8 cellular contexts compared by ENCODE assay signal in genomic region chr18:74597662-74598349, GRCh38.
A peak's percentile ranks its signal among the peaks of the same experiment; 100 is the strongest.
DNase-seq lines count a peak whose midpoint lies in the region; ATAC-seq and TF ChIP-seq lines count a peak whose summit lies in the region.

ZNF407 (plus strand) TSS chr18:74597870; CDS start chr18:74631020, 33,150 bp downstream.

- H3K27me3 ChIP-seq in mucosa of rectum (ENCODE audit: control insufficient read depth in 2 of 2, insufficient read depth in 2 of 2, low read length in 2 of 2): no peaks in the 10 kb centered on the region

- no peak for TF ChIP-seq RAD21 in Ishikawa (IDR thresholded peaks at IDR 0.05; ENCODE audit: low read depth)

- H3K9ac ChIP-seq in mucosa of rectum (ENCODE audit: low read depth in 1 of 2, low read length in 2 of 2): peak within 1 kb of the TSS; percentile 92 to 94

- peaks cover 11 to 14% of the 10 kb centered on the region in 2 donors for H3K4me1 ChIP-seq in mucosa of rectum (ENCODE audit: control insufficient read depth in 2 of 2, insufficient read depth in 2 of 2, low read length in 2 of 2)

- peak within 1 kb of the TSS; percentile 95 to 96 for H3K27ac ChIP-seq in mucosa of rectum (ENCODE audit: low read depth in 2 of 2, low read length in 2 of 2)

- no peaks in the 10 kb centered on the region for H3K9me3 ChIP-seq in mucosa of rectum (ENCODE audit: control insufficient read depth in 2 of 2, low read length in 2 of 2)

- DNase-seq in DMS153 (lab: John Stamatoyannopoulos, UW) (peak; percentile 73), OCI-M2 (lab: John Stamatoyannopoulos, UW; ENCODE audit: unreplicated experiment) (peak; percentile 30), activated T-cell treated with anti-CD3 and anti-CD28 coated beads for 4 hours (peak; percentile 83), erythroblast (lab: John Stamatoyannopoulos, UW) (peak; percentile 95 to 96)
- DNase-seq in stimulated activated CD8-positive, alpha-beta memory T cell treated with anti-CD3 and anti-CD28 coated beads, Interleukin-7, amount 100 ng/mL, for 1 hour (ENCODE audit: low read depth in 2 of 2): peak; percentile 70 to 76

- TF ChIP-seq POLR2A in erythroblast (IDR thresholded peaks at IDR 0.05; ENCODE audit: low read length): peak; percentile 80

- peak; percentile 69 for ATAC-seq in GM21619 (IDR thresholded peaks at IDR 0.05; ENCODE audit: unreplicated experiment)

- H3K4me3 ChIP-seq in mucosa of rectum (ENCODE audit: low read length in 2 of 2): peak within 1 kb of the TSS; percentile 95 to 99

- TF ChIP-seq EP300 in Ishikawa (IDR thresholded peaks at IDR 0.05; ENCODE audit: borderline replicate concordance): no peak; the same call in none of the 2 replicates

- no peaks in the 10 kb centered on the region for H3K36me3 ChIP-seq in mucosa of rectum (ENCODE audit: control insufficient read depth in 2 of 2, insufficient read depth in 2 of 2, low read length in 2 of 2)

TF ChIP-seq in Ishikawa, 13 proteins besides CTCF, POLR2A, EP300 and RAD21:
- peak; percentile 47; the same call in 1 of the 2 replicates for TF ChIP-seq YY1 (IDR thresholded peaks at IDR 0.05; ENCODE audit: low read depth)
- peak; percentile 53; the same call in 1 of the 2 replicates for TF ChIP-seq TAF1 (IDR thresholded peaks at IDR 0.05; ENCODE audit: low read depth)
- TF ChIP-seq ZBTB7A (IDR thresholded peaks at IDR 0.05; ENCODE audit: low read depth): no peak; the same call in 1 of the 2 replicates
- no peak; the same call in 1 of the 2 replicates for TF ChIP-seq TEAD4 (IDR thresholded peaks at IDR 0.05)
- 0 out of 2 replicates have a peak, but pooled peaks have one; percentile 10 for TF ChIP-seq REST (IDR thresholded peaks at IDR 0.05; ENCODE audit: low read depth)
- no peak; the same call in 1 of the 2 replicates for TF ChIP-seq NFIC (IDR thresholded peaks at IDR 0.05)
- TF ChIP-seq CEBPB (IDR thresholded peaks at IDR 0.05): no peak
- TF ChIP-seq CREB1 (IDR thresholded peaks at IDR 0.05; ENCODE audit: low read depth): peak; percentile 31; the same call in 1 of the 2 replicates
- TF ChIP-seq MAX (IDR thresholded peaks at IDR 0.05): peak; percentile 28; the same call in 1 of the 2 replicates

Comparison
In these comparisons a context has a peak if more than half of its experiments do, and no peak if none do; other contexts are left out.
1. Peak in every context shown above with its lines: DNase-seq, ATAC-seq, H3K4me3 ChIP-seq and H3K27ac ChIP-seq.
2. DNase-seq: peak in every context shown above with its lines; median percentile 96 in erythroblast; 83 in activated T-cell treated with anti-CD3 and anti-CD28 coated beads for 4 hours; 73 in DMS153; 73 in stimulated activated CD8-positive, alpha-beta memory T cell treated with anti-CD3 and anti-CD28 coated beads, Interleukin-7, amount 100 ng/mL, for 1 hour; 30 in OCI-M2.